In genomic region chr6:111530218-111530617, GRCh38 we compare ENCODE assay signal across 17 cellular contexts. TPM values are rescaled to one million over a fixed set of nuclear protein-coding genes. Genes with fewer than 3 reads are reported as not detected.
DNase-seq lines count a peak whose midpoint lies in the region; ATAC-seq and TF ChIP-seq lines count a peak whose summit lies in the region.
"Had no signal": no experiment of that assay in that cellular context is flagged by ENCODE, and none has a peak within 500 bp of the region (broad histone marks: within the 10 kb centered on the region; RNA-seq: fewer than 3 reads in every experiment).

No MANE protein-coding gene starts in this region.

- H3K27ac Mint-ChIP-seq in stimulated activated effector memory CD8-positive, alpha-beta T cell treated with anti-CD3 and anti-CD28 coated beads, Interleukin-12 subunit alpha, Interleukin-12 subunit beta, amount 100 ng/mL, for 72 hours = peak overlapping the region; percentile 8
- H3K27ac Mint-ChIP-seq in activated CD4-positive, alpha-beta T cell treated with anti-CD3 and anti-CD28 coated beads, Interleukin-2, amount 10 ng/mL, durations not matched to agents 7 days and 5 days = no peak overlapping the region
- H3K27ac Mint-ChIP-seq: B cell, CD14-positive monocyte had no signal

- DNase-seq in H4 (ENCODE audit: low spot score) (peak; percentile 35), Panc1 (ENCODE audit: low read depth, low spot score) (no peak), hepatocyte (ENCODE audit: low spot score) (no peak), OCI-M2 (lab: John Stamatoyannopoulos, UW; ENCODE audit: unreplicated experiment) (no peak), MV-4-11 (lab: John Stamatoyannopoulos, UW) (no peak)
- DNase-seq in stimulated activated effector memory CD8-positive, alpha-beta T cell treated with anti-CD3 and anti-CD28 coated beads, Interleukin-12 subunit alpha, Interleukin-12 subunit beta, amount 100 ng/mL, for 72 hours (ENCODE audit: low spot score in 2 of 2) = no peak
- no peak for DNase-seq in activated CD4-positive, alpha-beta T cell treated with anti-CD3 and anti-CD28 coated beads, Interleukin-2, amount 10 ng/mL, durations not matched to agents 7 days and 5 days
- DNase-seq: KBM-7, NCI-H1105, NCI-H1694, NCI-H2081, NCI-H345 had no signal

- H3K27me3 ChIP-seq in Panc1 (ENCODE audit: control insufficient read depth, insufficient read depth, low read length) = no peaks in the 10 kb centered on the region
- H3K27me3 ChIP-seq in hepatocyte = no peaks in the 10 kb centered on the region
- H3K27me3 ChIP-seq: SJSA1 had no signal

- H3K79me2 ChIP-seq in hepatocyte = peaks cover 13% of the 10 kb centered on the region

- no peaks in the 10 kb centered on the region for H3K9me2 ChIP-seq in hepatocyte (replicated peaks; ENCODE audit: insufficient read depth)

- H2AFZ ChIP-seq in hepatocyte = no peak overlapping the region

- no peak overlapping the region for H3K4me2 ChIP-seq in hepatocyte
- H3K4me2 ChIP-seq: A549 had no signal

- 58% methylated on average over 2 of the region's 2 CpGs for WGBS in hepatocyte (ENCODE audit: low lambda C conversion rate, missing lambda C conversion rate)

- H3K9me3 ChIP-seq in Panc1 (ENCODE audit: control insufficient read depth, insufficient read depth, low read depth, low read length) (no peaks in the 10 kb centered on the region), hepatocyte (ENCODE audit: low read depth) (no peaks in the 10 kb centered on the region)
- H3K9me3 ChIP-seq: A549, SJSA1 had no signal

- POLR2A ChIA-PET in Panc1 (lab: Charles Lee) = no interaction called here
- POLR2A ChIA-PET in activated CD4-positive, alpha-beta T cell treated with anti-CD3 and anti-CD28 coated beads, Interleukin-2, amount 10 ng/mL, durations not matched to agents 7 days and 5 days (lab: Charles Lee) = no interaction called here

- TF ChIP-seq CTCF in Panc1 (IDR thresholded peaks at IDR 0.05) = no peak
- TF ChIP-seq CTCF in hepatocyte (IDR thresholded peaks at IDR 0.05; ENCODE audit: poor library complexity) = no peak

- H3K36me3 ChIP-seq in Panc1 (ENCODE audit: control insufficient read depth, insufficient read depth, low read length) (no peaks in the 10 kb centered on the region), hepatocyte (replicated peaks; ENCODE audit: insufficient read depth, low read depth) (no peaks in the 10 kb centered on the region)
- H3K36me3 ChIP-seq: SJSA1 had no signal

- in situ Hi-C loops in Panc1 (cut with HindIII; ENCODE audit: low pct_unique_long_range_greater_than_20kb, low sequenced_read_pairs) = no loop called here

- ATAC-seq in Panc1 = no peak
- ATAC-seq in stimulated activated effector memory CD8-positive, alpha-beta T cell treated with anti-CD3 and anti-CD28 coated beads, Interleukin-12 subunit alpha, Interleukin-12 subunit beta, amount 100 ng/mL, for 72 hours = no peak
- ATAC-seq: A549, Right ventricle myocardium inferior had no signal

- no TSS peak for BruUV-seq in Panc1 (replicated peaks; lab: Mats Ljungman, UMichigan)

- peaks cover 15% of the 10 kb centered on the region for H3K4me1 ChIP-seq in Panc1 (ENCODE audit: control insufficient read depth, insufficient read depth, low read length)
- H3K4me1 ChIP-seq in hepatocyte (ENCODE audit: insufficient read depth) = no peaks in the 10 kb centered on the region
- H3K4me1 ChIP-seq: A549 had no signal

- H4K20me1 ChIP-seq in hepatocyte (ENCODE audit: insufficient read depth, poor library complexity, severe bottlenecking) = no peaks in the 10 kb centered on the region

- CTCF ChIA-PET in Panc1 (lab: Charles Lee) = interaction anchor here (0.5 kb wide), 1 partner anchor 105 kb away, joined by 3 read pairs; no protein-coding TSS in a partner anchor
- CTCF ChIA-PET in activated CD4-positive, alpha-beta T cell treated with anti-CD3 and anti-CD28 coated beads, Interleukin-2, amount 10 ng/mL, durations not matched to agents 7 days and 5 days (lab: Charles Lee) = interaction anchor here (1.0 kb wide), 1 partner anchor 9 kb away, joined by 3 read pairs; no protein-coding TSS in a partner anchor

- H3K27me3 Mint-ChIP-seq in activated CD4-positive, alpha-beta T cell treated with anti-CD3 and anti-CD28 coated beads, Interleukin-2, amount 10 ng/mL, durations not matched to agents 7 days and 5 days = no peaks in the 10 kb centered on the region
- H3K27me3 Mint-ChIP-seq: B cell had no signal

- no peaks in the 10 kb centered on the region for H3K36me3 Mint-ChIP-seq in stimulated activated effector memory CD8-positive, alpha-beta T cell treated with anti-CD3 and anti-CD28 coated beads, Interleukin-12 subunit alpha, Interleukin-12 subunit beta, amount 100 ng/mL, for 72 hours
- H3K36me3 Mint-ChIP-seq in activated CD4-positive, alpha-beta T cell treated with anti-CD3 and anti-CD28 coated beads, Interleukin-2, amount 10 ng/mL, durations not matched to agents 7 days and 5 days (ENCODE audit: low read depth) = peaks cover 8% of the 10 kb centered on the region
- H3K36me3 Mint-ChIP-seq: CD14-positive monocyte had no signal

- intact Hi-C loops in Panc1 (cut with micrococcal nuclease; ENCODE audit: unreplicated experiment) = no loop called here

- H3K4me3 ChIP-seq in Panc1 (ENCODE audit: low read depth in 2 of 2, low read length in 2 of 2) (no peak overlapping the region), hepatocyte (no peak overlapping the region)
- H3K4me3 ChIP-seq: A549, SJSA1 had no signal

- H3K27ac ChIP-seq in Panc1 (ENCODE audit: low read length) = peak overlapping the region; percentile 49; the same call in 1 of the 2 replicates
- peak overlapping the region; percentile 56 for H3K27ac ChIP-seq in hepatocyte
- H3K27ac ChIP-seq: A549, SJSA1 had no signal

- H3K9me3 Mint-ChIP-seq in stimulated activated effector memory CD8-positive, alpha-beta T cell treated with anti-CD3 and anti-CD28 coated beads, Interleukin-12 subunit alpha, Interleukin-12 subunit beta, amount 100 ng/mL, for 72 hours = no peaks in the 10 kb centered on the region
- no peaks in the 10 kb centered on the region for H3K9me3 Mint-ChIP-seq in activated CD4-positive, alpha-beta T cell treated with anti-CD3 and anti-CD28 coated beads, Interleukin-2, amount 10 ng/mL, durations not matched to agents 7 days and 5 days
- H3K9me3 Mint-ChIP-seq: CD14-positive monocyte had no signal

- H3K4me3 Mint-ChIP-seq in stimulated activated effector memory CD8-positive, alpha-beta T cell treated with anti-CD3 and anti-CD28 coated beads, Interleukin-12 subunit alpha, Interleukin-12 subunit beta, amount 100 ng/mL, for 72 hours = no peak overlapping the region
- no peak overlapping the region for H3K4me3 Mint-ChIP-seq in activated CD4-positive, alpha-beta T cell treated with anti-CD3 and anti-CD28 coated beads, Interleukin-2, amount 10 ng/mL, durations not matched to agents 7 days and 5 days
- H3K4me3 Mint-ChIP-seq: B cell, CD14-positive monocyte had no signal

- peaks cover 6% of the 10 kb centered on the region for H3K4me1 Mint-ChIP-seq in stimulated activated effector memory CD8-positive, alpha-beta T cell treated with anti-CD3 and anti-CD28 coated beads, Interleukin-12 subunit alpha, Interleukin-12 subunit beta, amount 100 ng/mL, for 72 hours
- peaks cover 33% of the 10 kb centered on the region for H3K4me1 Mint-ChIP-seq in activated CD4-positive, alpha-beta T cell treated with anti-CD3 and anti-CD28 coated beads, Interleukin-2, amount 10 ng/mL, durations not matched to agents 7 days and 5 days

RNA-seq across cellular contexts. Expression of gene REV3L, which starts 47.2 kb away (rescaled TPM):
- 8.4 and 11.5 TPM in 2 replicates for total RNA-seq in H4 (2014; rRNA removed; shearing (Covaris generic))
- total RNA-seq in Panc1 (2021; ENCODE audit: unreplicated experiment) = 44.8 TPM
- polyA plus RNA-seq in Panc1 (2012; ENCODE audit: insufficient read length) = 13.6 TPM
- 29.4 and 37.2 TPM in 2 replicates for total RNA-seq in hepatocyte
- 17.6 and 23.7 TPM in 2 replicates for polyA plus RNA-seq in hepatocyte
- total RNA-seq in activated CD4-positive, alpha-beta T cell treated with anti-CD3 and anti-CD28 coated beads, Interleukin-2, amount 10 ng/mL, durations not matched to agents 7 days and 5 days = 10 to 100 TPM; 26.1 to 38.9 TPM
